Comparison of ENCODE assay signal across 9 cellular contexts in the genomic region with DNA sequence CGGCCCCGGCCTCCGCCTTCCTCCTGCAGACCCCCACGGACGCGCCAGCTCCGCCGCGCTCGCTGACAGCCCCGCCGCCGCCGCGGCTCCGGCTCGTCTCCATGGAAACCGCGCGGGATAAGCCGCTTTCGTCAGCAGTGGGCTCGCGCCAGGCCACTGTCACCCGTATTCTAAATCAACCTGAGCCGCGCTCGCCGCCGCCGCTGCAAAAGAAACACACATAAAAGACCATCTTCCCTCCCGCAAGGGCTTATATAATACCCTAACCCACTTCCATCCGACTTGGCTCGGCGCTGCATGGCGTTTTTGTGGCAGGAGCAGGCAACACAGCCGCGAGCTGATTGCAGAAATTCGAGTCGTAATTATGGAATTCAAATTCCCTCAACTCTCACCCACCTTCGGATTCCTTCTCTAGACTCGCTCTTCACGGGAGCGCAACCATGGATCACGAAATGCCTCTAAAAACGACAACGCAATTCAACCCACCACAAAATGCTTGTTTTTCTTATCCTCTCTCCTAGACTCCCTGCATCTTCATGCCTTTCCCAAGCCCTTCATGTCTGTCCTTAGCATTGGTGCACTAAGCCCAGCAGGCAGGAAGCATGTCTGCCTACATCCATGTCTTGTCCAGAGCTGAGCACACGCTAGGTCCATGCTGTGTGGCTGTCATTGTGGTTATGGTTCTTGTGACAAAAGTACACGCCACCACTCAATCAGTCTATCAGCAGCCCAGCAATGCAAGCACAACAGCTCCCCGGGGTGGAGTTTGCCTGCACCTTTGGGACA.
DNase-seq lines count a peak whose midpoint lies in the region; ATAC-seq and TF ChIP-seq lines count a peak whose summit lies in the region.
"Had no signal": no experiment of that assay in that cellular context is flagged by ENCODE, and none has a peak within 500 bp of the region (broad histone marks: within the 10 kb centered on the region; RNA-seq: fewer than 3 reads in every experiment).

AMER2 (minus strand) TSS at position 772 of the 786 bp plus-strand sequence; CDS start at position 103, 669 bp downstream.

- H3K4me3 Mint-ChIP-seq in T-helper 1 cell treated with Interleukin-12 subunit alpha and Interleukin-12 subunit beta and Interleukin-4 antibody, amounts not matched to agents 30 μg/mL and 1 μg/mL, for 36 hours = peak within 1 kb of the TSS; percentile 55
- peak within 1 kb of the TSS; percentile 84 to 90 (median 86) for H3K4me3 Mint-ChIP-seq in nephron

- H3K27me3 Mint-ChIP-seq in T-helper 1 cell treated with Interleukin-12 subunit alpha and Interleukin-12 subunit beta and Interleukin-4 antibody, amounts not matched to agents 30 μg/mL and 1 μg/mL, for 36 hours (ENCODE audit: low read depth) = peaks cover 77% of the 10 kb centered on the region
- H3K27me3 Mint-ChIP-seq in nephron (ENCODE audit: low read depth) = peaks cover 91% of the 10 kb centered on the region

- peak within 1 kb of the TSS; percentile 15 for H3K4me3 ChIP-seq in endocrine pancreas (ENCODE audit: control insufficient read depth, insufficient read depth, low read length)

- ATAC-seq in GM19455 (IDR thresholded peaks at IDR 0.05; ENCODE audit: unreplicated experiment) = no peak
- no peak for ATAC-seq in HG03159 (IDR thresholded peaks at IDR 0.05; ENCODE audit: unreplicated experiment)

- no peaks in the 10 kb centered on the region for H3K36me3 ChIP-seq in endocrine pancreas (ENCODE audit: control insufficient read depth, insufficient read depth, low read length)

- peaks cover 9% of the 10 kb centered on the region for H3K4me1 Mint-ChIP-seq in T-helper 1 cell treated with Interleukin-12 subunit alpha and Interleukin-12 subunit beta and Interleukin-4 antibody, amounts not matched to agents 30 μg/mL and 1 μg/mL, for 36 hours (ENCODE audit: low read depth)
- peaks cover 6% of the 10 kb centered on the region for H3K4me1 Mint-ChIP-seq in nephron

- H3K27ac Mint-ChIP-seq in T-helper 1 cell treated with Interleukin-12 subunit alpha and Interleukin-12 subunit beta and Interleukin-4 antibody, amounts not matched to agents 30 μg/mL and 1 μg/mL, for 36 hours = no peak within 1 kb of the TSS
- no peak within 1 kb of the TSS for H3K27ac Mint-ChIP-seq in nephron

- no peaks in the 10 kb centered on the region for H3K4me1 ChIP-seq in endocrine pancreas (ENCODE audit: control insufficient read depth, insufficient read depth, low read length)

- H3K9ac ChIP-seq in endocrine pancreas (ENCODE audit: control insufficient read depth, insufficient read depth, low read length) = peak within 1 kb of the TSS; percentile 31

- no peaks in the 10 kb centered on the region for H3K9me3 ChIP-seq in endocrine pancreas (ENCODE audit: control insufficient read depth, low read length)

- TF ChIP-seq CTCF in nephron (IDR thresholded peaks at IDR 0.05; ENCODE audit: unreplicated experiment in 3 of 3) = no peak

- no peaks in the 10 kb centered on the region for H3K9me3 Mint-ChIP-seq in T-helper 1 cell treated with Interleukin-12 subunit alpha and Interleukin-12 subunit beta and Interleukin-4 antibody, amounts not matched to agents 30 μg/mL and 1 μg/mL, for 36 hours
- H3K9me3 Mint-ChIP-seq in nephron = no peaks in the 10 kb centered on the region

- DNase-seq in T-helper 1 cell (no peak), NCI-H774 (lab: John Stamatoyannopoulos, UW) (peak; percentile 21)
- no peak for DNase-seq in stimulated activated CD4-positive, alpha-beta T cell treated with anti-CD3 and anti-CD28 coated beads, Interleukin-4, amount 100 ng/mL, for 24 hours
- DNase-seq: DND-41 had no signal

- H3K27me3 ChIP-seq in endocrine pancreas (ENCODE audit: control insufficient read depth, insufficient read depth, low read length) = peaks cover 4% of the 10 kb centered on the region

- H3K36me3 Mint-ChIP-seq in T-helper 1 cell treated with Interleukin-12 subunit alpha and Interleukin-12 subunit beta and Interleukin-4 antibody, amounts not matched to agents 30 μg/mL and 1 μg/mL, for 36 hours (ENCODE audit: low read depth) = no peaks in the 10 kb centered on the region
- H3K36me3 Mint-ChIP-seq in nephron (ENCODE audit: low read depth) = no peaks in the 10 kb centered on the region
